Comparison of ENCODE assay signal across 25 cellular contexts in the genomic region with DNA sequence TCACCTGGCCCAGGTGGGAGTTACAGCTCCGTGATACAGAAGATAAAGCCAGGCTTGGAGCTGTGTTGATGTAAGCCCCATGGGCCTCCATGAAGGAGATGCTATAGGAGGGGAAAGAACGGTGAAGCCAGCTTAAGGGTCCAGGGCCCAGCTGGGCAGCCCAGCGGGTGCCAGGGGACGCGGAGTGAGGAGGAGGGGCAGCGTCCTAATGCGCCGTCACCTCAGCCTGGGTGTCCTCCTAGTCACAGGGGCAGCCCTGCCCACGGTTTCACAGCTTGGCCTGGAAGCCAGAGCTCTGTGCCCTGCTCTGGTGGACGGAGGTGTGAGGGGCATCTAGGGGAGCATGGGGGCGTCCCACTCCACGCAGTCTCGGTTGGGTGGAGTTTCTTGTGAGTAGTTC.
"Had no signal": no experiment of that assay in that cellular context is flagged by ENCODE, and none has a peak within 500 bp of the region (broad histone marks: within the 10 kb centered on the region; RNA-seq: fewer than 3 reads in every experiment).

No MANE protein-coding gene starts in this region.

- H3K9me3 Mint-ChIP-seq: immature natural killer cell had no signal

- H3K36me3 ChIP-seq: neural progenitor cell, ovary, suprapubic skin, transverse colon, upper lobe of right lung, vagina had no signal

- H3K4me3 ChIP-seq: dorsolateral prefrontal cortex, neural progenitor cell, ovary, skin epidermis, suprapubic skin, transverse colon, upper lobe of right lung, vagina had no signal

- DNase-seq: cerebellar nuclear complex; effector CD4-positive, alpha-beta T cell; hypothalamus; immature natural killer cell; islet precursor cell; mammary epithelial cell; mesendoderm; midbrain; naive thymus-derived CD4-positive, alpha-beta T cell; nucleus accumbens; ovary; retina; stimulated activated CD4-positive, alpha-beta T cell treated with anti-CD3 and anti-CD28 coated beads, Interleukin-15, amount 100 ng/mL, for 24 hours; stimulated activated CD4-positive, alpha-beta T cell treated with anti-CD3 and anti-CD28 coated beads, Interleukin-2, amount 100 ng/mL, for 48 hours; stimulated activated naive CD4-positive, alpha-beta T cell; stimulated activated naive CD8-positive, alpha-beta T cell treated with anti-CD3 and anti-CD28 coated beads, Interleukin-15, amount 100 ng/mL, for 72 hours; transverse colon; upper lobe of right lung had no signal

- H3K4me1 Mint-ChIP-seq: stimulated activated naive CD8-positive, alpha-beta T cell treated with anti-CD3 and anti-CD28 coated beads, Interleukin-15, amount 100 ng/mL, for 72 hours had no signal

- H3K27ac ChIP-seq: dorsolateral prefrontal cortex, neural progenitor cell, ovary, skin epidermis, suprapubic skin, transverse colon, upper lobe of right lung, vagina had no signal

- H3K4me3 Mint-ChIP-seq: immature natural killer cell; naive thymus-derived CD4-positive, alpha-beta T cell; nephron; neural progenitor cell; stimulated activated naive CD8-positive, alpha-beta T cell treated with anti-CD3 and anti-CD28 coated beads, Interleukin-15, amount 100 ng/mL, for 72 hours had no signal

- H3K9me3 ChIP-seq: ovary, suprapubic skin, transverse colon, upper lobe of right lung, vagina had no signal

- H3K4me2 ChIP-seq: neural progenitor cell had no signal

- H3K36me3 Mint-ChIP-seq: immature natural killer cell; naive thymus-derived CD4-positive, alpha-beta T cell; neural progenitor cell had no signal

- ATAC-seq: left lobe of liver; naive thymus-derived CD4-positive, alpha-beta T cell; stimulated activated naive CD8-positive, alpha-beta T cell treated with anti-CD3 and anti-CD28 coated beads, Interleukin-15, amount 100 ng/mL, for 72 hours; upper lobe of right lung had no signal

- H2AFZ ChIP-seq: neural progenitor cell had no signal

- H3K27ac Mint-ChIP-seq: immature natural killer cell; naive thymus-derived CD4-positive, alpha-beta T cell; nephron; neural progenitor cell; stimulated activated naive CD8-positive, alpha-beta T cell treated with anti-CD3 and anti-CD28 coated beads, Interleukin-15, amount 100 ng/mL, for 72 hours had no signal

- H3K27me3 ChIP-seq: neural progenitor cell, ovary had no signal

- H3K4me1 ChIP-seq: neural progenitor cell, transverse colon, upper lobe of right lung, vagina had no signal
